17 cellular contexts compared by ENCODE assay signal in genomic region chr5:32301891-32302290, GRCh38. TPM values are rescaled to one million over a fixed set of nuclear protein-coding genes. Genes with fewer than 3 reads are reported as not detected.
A peak's percentile ranks its signal among the peaks of the same experiment; 100 is the strongest.
DNase-seq lines count a peak whose midpoint lies in the region; ATAC-seq and TF ChIP-seq lines count a peak whose summit lies in the region.
"Had no signal": no experiment of that assay in that cellular context is flagged by ENCODE, and none has a peak within 500 bp of the region (broad histone marks: within the 10 kb centered on the region; RNA-seq: fewer than 3 reads in every experiment).

No MANE protein-coding gene starts in this region.

- dilution Hi-C loops in mammary epithelial cell (cut with HindIII; ENCODE audit: low sequenced_read_pairs), result no loop called here

- CTCF ChIA-PET in mammary epithelial cell (lab: Charles Lee; ENCODE audit: low non-redundant PET), result no interaction called here

- H3K27ac ChIP-seq in stomach (peak overlapping the region in 4 of 5 donors; percentile 75 to 91 (median 81)), mammary epithelial cell (ENCODE audit: insufficient read depth, low read depth, low read length) (no peak overlapping the region)
- H3K27ac ChIP-seq: 22Rv1, BLaER1 had no signal

- H3K79me2 ChIP-seq in mammary epithelial cell (ENCODE audit: insufficient read depth, low read length), result peaks cover 85% of the 10 kb centered on the region

- WGBS in stomach, 5 donors, result 81 to 92% (median 86%) methylated on average over 2 of the region's 2 CpGs
- 93% methylated on average over 2 of the region's 2 CpGs for WGBS in mammary epithelial cell (ENCODE audit: low coverage, missing lambda C conversion rate)

- no peak overlapping the region for H3K4me3 Mint-ChIP-seq in activated T-cell treated with anti-CD3 and anti-CD28 coated beads, Interleukin-2, amount 50 U/mL, for 72 hours
- H3K4me3 Mint-ChIP-seq in activated T-cell treated with anti-CD3 and anti-CD28 coated beads, Interleukin-2, amount 50 U/mL, for 24 hours, result no peak overlapping the region
- H3K4me3 Mint-ChIP-seq in dendritic cell treated with granulocyte-macrophage colony-stimulating factor and Interleukin-4, amounts not matched to agents 40 ng/mL and 50 ng/mL, for 4 days, result no peak overlapping the region
- H3K4me3 Mint-ChIP-seq: CD8-positive, alpha-beta memory T cell; HFFc6 had no signal

- H3K9me3 Mint-ChIP-seq in activated T-cell treated with anti-CD3 and anti-CD28 coated beads, Interleukin-2, amount 50 U/mL, for 72 hours, result no peaks in the 10 kb centered on the region
- no peaks in the 10 kb centered on the region for H3K9me3 Mint-ChIP-seq in activated T-cell treated with anti-CD3 and anti-CD28 coated beads, Interleukin-2, amount 50 U/mL, for 24 hours
- no peaks in the 10 kb centered on the region for H3K9me3 Mint-ChIP-seq in dendritic cell treated with granulocyte-macrophage colony-stimulating factor and Interleukin-4, amounts not matched to agents 40 ng/mL and 50 ng/mL, for 4 days
- H3K9me3 Mint-ChIP-seq: CD8-positive, alpha-beta memory T cell; HFFc6 had no signal

- ATAC-seq in activated T-cell treated with anti-CD3 and anti-CD28 coated beads, Interleukin-2, amount 50 U/mL, for 72 hours (replicated peaks in 1 of 2), result no peak
- no peak for ATAC-seq in GM21423 (IDR thresholded peaks at IDR 0.05; ENCODE audit: unreplicated experiment)

- TF ChIP-seq CTCF in stomach (IDR thresholded peaks at IDR 0.05) (no peak), mammary epithelial cell (conservative IDR thresholded peaks at IDR 0.05 in 1 of 2, IDR thresholded peaks at IDR 0.05 in 1 of 2; ENCODE audit: extremely low read depth in 1 of 2, insufficient read depth in 1 of 2, low read depth in 1 of 2, low read length in 2 of 2) (no peak)

- H3K9me3 ChIP-seq in stomach, result no peaks in the 10 kb centered on the region
- H3K9me3 ChIP-seq in mammary epithelial cell (replicated peaks; ENCODE audit: insufficient read depth, low read length), result no peaks in the 10 kb centered on the region
- H3K9me3 ChIP-seq: BLaER1, Caco-2, HAP-1 had no signal

- H3K4me1 Mint-ChIP-seq in activated T-cell treated with anti-CD3 and anti-CD28 coated beads, Interleukin-2, amount 50 U/mL, for 72 hours (ENCODE audit: low read depth), result peaks cover 51% of the 10 kb centered on the region
- peaks cover 74% of the 10 kb centered on the region for H3K4me1 Mint-ChIP-seq in activated T-cell treated with anti-CD3 and anti-CD28 coated beads, Interleukin-2, amount 50 U/mL, for 24 hours (ENCODE audit: low read depth)
- H3K4me1 Mint-ChIP-seq in dendritic cell treated with granulocyte-macrophage colony-stimulating factor and Interleukin-4, amounts not matched to agents 40 ng/mL and 50 ng/mL, for 4 days (ENCODE audit: low read depth), result peaks cover 69% of the 10 kb centered on the region

- in situ Hi-C loops in mammary epithelial cell (cut with MboI; ENCODE audit: low sequenced_read_pairs in 2 of 2), result no loop called here

- H3K27ac Mint-ChIP-seq in activated T-cell treated with anti-CD3 and anti-CD28 coated beads, Interleukin-2, amount 50 U/mL, for 72 hours, result peak overlapping the region; percentile 58
- H3K27ac Mint-ChIP-seq in activated T-cell treated with anti-CD3 and anti-CD28 coated beads, Interleukin-2, amount 50 U/mL, for 24 hours, result no peak overlapping the region
- H3K27ac Mint-ChIP-seq in dendritic cell treated with granulocyte-macrophage colony-stimulating factor and Interleukin-4, amounts not matched to agents 40 ng/mL and 50 ng/mL, for 4 days, result peak overlapping the region; percentile 32
- H3K27ac Mint-ChIP-seq: HFFc6 had no signal

- H3K9ac ChIP-seq in mammary epithelial cell (ENCODE audit: insufficient read depth, low read length), result no peak overlapping the region
- H3K9ac ChIP-seq: BLaER1 had no signal

- H3K4me1 ChIP-seq in stomach (peaks cover 42 to 97% (median 69%) of the 10 kb centered on the region in 4 donors), mammary epithelial cell (ENCODE audit: insufficient read depth, low read length) (no peaks in the 10 kb centered on the region)

- no peak for DNase-seq in activated T-cell treated with anti-CD3 and anti-CD28 coated beads, Interleukin-2, amount 50 U/mL, for 72 hours
- DNase-seq in activated T-cell treated with anti-CD3 and anti-CD28 coated beads, Interleukin-2, amount 50 U/mL, for 24 hours, result no peak
- DNase-seq in stomach, result no peak
- no peak for DNase-seq in mammary epithelial cell
- DNase-seq in OCI-M2 (lab: John Stamatoyannopoulos, UW; ENCODE audit: unreplicated experiment), result no peak
- DNase-seq: AML-193; Caco-2; CD8-positive, alpha-beta memory T cell; DMS53; GF-D8; HFFc6; IMR-90 had no signal

- no peak overlapping the region for H3K4me3 ChIP-seq in stomach
- H3K4me3 ChIP-seq in mammary epithelial cell (replicated peaks in 1 of 3; ENCODE audit: insufficient read depth in 1 of 3, low read depth in 2 of 3, low read length in 3 of 3), result no peak overlapping the region
- H3K4me3 ChIP-seq: BLaER1, HAP-1 had no signal

- no peaks in the 10 kb centered on the region for H3K27me3 ChIP-seq in stomach
- no peaks in the 10 kb centered on the region for H3K27me3 ChIP-seq in mammary epithelial cell (ENCODE audit: insufficient read depth, low read length)
- H3K27me3 ChIP-seq: BLaER1 had no signal

- no peak for TF ChIP-seq POLR2A in stomach (IDR thresholded peaks at IDR 0.05)

- H3K36me3 ChIP-seq in stomach (peaks cover 0 to 10% (median 0%) of the 10 kb centered on the region in 4 donors), mammary epithelial cell (ENCODE audit: insufficient read depth, low read length) (no peaks in the 10 kb centered on the region)
- H3K36me3 ChIP-seq: HAP-1 had no signal

- H4K20me1 ChIP-seq in mammary epithelial cell (ENCODE audit: insufficient read depth, low read length), result no peaks in the 10 kb centered on the region

- intact Hi-C loops in dendritic cell treated with granulocyte-macrophage colony-stimulating factor and Interleukin-4, amounts not matched to agents 40 ng/mL and 50 ng/mL, for 4 days (cut with micrococcal nuclease), result no loop called here
- intact Hi-C loops in stomach (cut with DNase I; ENCODE audit: low total_unique reads), result no loop called here
- intact Hi-C loops in mammary epithelial cell (cut with micrococcal nuclease), result no loop called here

- H2AFZ ChIP-seq in mammary epithelial cell (ENCODE audit: low read depth, low read length), result no peak overlapping the region

- no peak overlapping the region for H3K4me2 ChIP-seq in mammary epithelial cell (ENCODE audit: insufficient read depth, low read depth, low read length)
- H3K4me2 ChIP-seq: BLaER1 had no signal

- no peaks in the 10 kb centered on the region for H3K36me3 Mint-ChIP-seq in activated T-cell treated with anti-CD3 and anti-CD28 coated beads, Interleukin-2, amount 50 U/mL, for 72 hours (ENCODE audit: insufficient read depth in 2 of 2)
- H3K36me3 Mint-ChIP-seq in activated T-cell treated with anti-CD3 and anti-CD28 coated beads, Interleukin-2, amount 50 U/mL, for 24 hours (ENCODE audit: low read depth), result peaks cover 31% of the 10 kb centered on the region
- H3K36me3 Mint-ChIP-seq in dendritic cell treated with granulocyte-macrophage colony-stimulating factor and Interleukin-4, amounts not matched to agents 40 ng/mL and 50 ng/mL, for 4 days (ENCODE audit: low read depth), result peaks cover 18% of the 10 kb centered on the region

- BruUV-seq in mammary epithelial cell (replicated peaks; lab: Mats Ljungman, UMichigan), result no TSS peak

- TF ChIP-seq EP300 in stomach (IDR thresholded peaks at IDR 0.05), result no peak

- no peaks in the 10 kb centered on the region for H3K27me3 Mint-ChIP-seq in activated T-cell treated with anti-CD3 and anti-CD28 coated beads, Interleukin-2, amount 50 U/mL, for 72 hours (ENCODE audit: low read depth)
- no peaks in the 10 kb centered on the region for H3K27me3 Mint-ChIP-seq in activated T-cell treated with anti-CD3 and anti-CD28 coated beads, Interleukin-2, amount 50 U/mL, for 24 hours
- H3K27me3 Mint-ChIP-seq in dendritic cell treated with granulocyte-macrophage colony-stimulating factor and Interleukin-4, amounts not matched to agents 40 ng/mL and 50 ng/mL, for 4 days, result no peaks in the 10 kb centered on the region
- H3K27me3 Mint-ChIP-seq: CD8-positive, alpha-beta memory T cell had no signal

RNA-seq across cellular contexts. Expression of gene MTMR12, which starts 10.8 kb away (rescaled TPM):
- total RNA-seq in activated T-cell treated with anti-CD3 and anti-CD28 coated beads, Interleukin-2, amount 50 U/mL, for 72 hours, result 10 to 100 TPM; 22.1 to 23.5 TPM
- 10 to 100 TPM; 35.6 to 51.9 (median 45.5) TPM for total RNA-seq in stomach
- 10 to 100 TPM in 2 of 3 donors, 1 to 10 TPM in 1; 7.2 to 15.0 (median 11.5) TPM for polyA plus RNA-seq in stomach
- total RNA-seq in mammary epithelial cell, result 10 to 100 TPM; 21.0 to 37.5 TPM
- polyA plus RNA-seq in mammary epithelial cell, result 13.3 TPM
- 30.5 TPM for polyA minus RNA-seq in mammary epithelial cell
